Comparison of ENCODE assay signal across 15 cellular contexts in genomic region chr4:3613980-3614730, GRCh38.
DNase-seq lines count a peak whose midpoint lies in the region; ATAC-seq, FAIRE-seq and TF ChIP-seq lines count a peak whose summit lies in the region.
"Had no signal": no experiment of that assay in that cellular context is flagged by ENCODE, and none has a peak within 500 bp of the region (broad histone marks: within the 10 kb centered on the region; RNA-seq: fewer than 3 reads in every experiment).

No MANE protein-coding gene starts in this region.

- TF ChIP-seq RAD21 in SK-N-SH (IDR thresholded peaks at IDR 0.05; ENCODE audit: low read length) = peak; percentile 10; the same call in 1 of the 2 replicates

- H3K9me2 ChIP-seq in SK-N-SH = no peaks in the 10 kb centered on the region
- no peaks in the 10 kb centered on the region for H3K9me2 ChIP-seq in PC-3 (replicated peaks; ENCODE audit: low read length)

- intact Hi-C loops in MCF 10A (cut with micrococcal nuclease) (no loop called here), mammary epithelial cell (cut with micrococcal nuclease) (no loop called here), PC-3 (cut with micrococcal nuclease) (no loop called here)

- H3K27ac ChIP-seq in mammary epithelial cell (ENCODE audit: insufficient read depth, low read depth, low read length) (no peak overlapping the region), SK-N-SH (ENCODE audit: low read depth in 2 of 2, low read length in 1 of 2) (peak overlapping the region in 1 of 2 experiments; percentile 95; a peak in 2 of 4 replicates), PC-3 (ENCODE audit: low read length) (no peak overlapping the region)
- H3K27ac ChIP-seq: suprapubic skin had no signal

- FAIRE-seq in urothelium cell line (lab: Jason Lieb, UNC) = no peak
- FAIRE-seq: GM18507 had no signal

- POLR2A ChIA-PET in MCF 10A (lab: Yijun Ruan, JAX) = no interaction called here
- POLR2A ChIA-PET in SK-N-SH (lab: Yijun Ruan, JAX) = interaction anchor here (0.6 to 1.2 kb wide), 3 partner anchors 94 to 807 kb away, joined by 3 read pairs; no protein-coding TSS in a partner anchor
- POLR2A ChIA-PET in PC-3 (lab: Charles Lee; ENCODE audit: unreplicated experiment) = no interaction called here

- H3K79me2 ChIP-seq in mammary epithelial cell (ENCODE audit: insufficient read depth, low read length) = no peaks in the 10 kb centered on the region
- H3K79me2 ChIP-seq in SK-N-SH (ENCODE audit: insufficient read depth) = no peaks in the 10 kb centered on the region
- H3K79me2 ChIP-seq in PC-3 (ENCODE audit: low read length) = no peaks in the 10 kb centered on the region

- H3K4me3 Mint-ChIP-seq in MCF 10A (ENCODE audit: unreplicated experiment) = no peak overlapping the region
- H3K4me3 Mint-ChIP-seq in activated T-cell treated with anti-CD3 and anti-CD28 coated beads, Interleukin-2, amount 50 U/mL, for 24 hours = no peak overlapping the region
- H3K4me3 Mint-ChIP-seq: activated CD8-positive, alpha-beta memory T cell treated with anti-CD3 and anti-CD28 coated beads, Interleukin-2, amount 10 ng/mL, durations not matched to agents 7 days and 5 days had no signal

- H2AFZ ChIP-seq in mammary epithelial cell (ENCODE audit: low read depth, low read length) = no peak overlapping the region
- H2AFZ ChIP-seq in SK-N-SH (ENCODE audit: low read depth) = no peak overlapping the region
- no peak overlapping the region for H2AFZ ChIP-seq in PC-3 (ENCODE audit: low read length)

- H3K9ac ChIP-seq in mammary epithelial cell (ENCODE audit: insufficient read depth, low read length) (no peak overlapping the region), SK-N-SH (no peak overlapping the region), PC-3 (ENCODE audit: low read length) (no peak overlapping the region)

- H3F3A ChIP-seq in SK-N-SH (replicated peaks; ENCODE audit: insufficient read depth) (no peaks in the 10 kb centered on the region), PC-3 (ENCODE audit: low read length, unreplicated experiment) (no peaks in the 10 kb centered on the region)

- in situ Hi-C loops in mammary epithelial cell (cut with MboI; ENCODE audit: low sequenced_read_pairs in 2 of 2) = no loop called here

- H3K4me1 Mint-ChIP-seq in MCF 10A (ENCODE audit: insufficient read depth, unreplicated experiment) = peaks cover 8% of the 10 kb centered on the region
- H3K4me1 Mint-ChIP-seq in activated T-cell treated with anti-CD3 and anti-CD28 coated beads, Interleukin-2, amount 50 U/mL, for 24 hours (ENCODE audit: low read depth) = no peaks in the 10 kb centered on the region
- H3K4me1 Mint-ChIP-seq: activated CD8-positive, alpha-beta memory T cell treated with anti-CD3 and anti-CD28 coated beads, Interleukin-2, amount 10 ng/mL, durations not matched to agents 7 days and 5 days had no signal

- no peaks in the 10 kb centered on the region for H4K20me1 ChIP-seq in mammary epithelial cell (ENCODE audit: insufficient read depth, low read length)
- no peaks in the 10 kb centered on the region for H4K20me1 ChIP-seq in SK-N-SH (ENCODE audit: insufficient read depth)
- H4K20me1 ChIP-seq in PC-3 (ENCODE audit: low read length) = no peaks in the 10 kb centered on the region

- BruUV-seq in MCF 10A (replicated peaks; lab: Mats Ljungman, UMichigan) (no TSS peak), mammary epithelial cell (replicated peaks; lab: Mats Ljungman, UMichigan) (no TSS peak), PC-3 (replicated peaks; lab: Mats Ljungman, UMichigan) (no TSS peak)

- peak in 1 of 2 experiments; percentile 63; a peak in 2 of 4 replicates for TF ChIP-seq EP300 in SK-N-SH (IDR thresholded peaks at IDR 0.05; ENCODE audit: borderline replicate concordance in 1 of 2, low read depth in 1 of 2, low read length in 1 of 2)

- ATAC-seq in PC-3 = no peak
- ATAC-seq: activated CD8-positive, alpha-beta memory T cell treated with anti-CD3 and anti-CD28 coated beads, Interleukin-2, amount 10 ng/mL, durations not matched to agents 7 days and 5 days had no signal

- peak; percentile 58 for DNase-seq in MCF 10A (ENCODE audit: unreplicated experiment)
- DNase-seq in mammary epithelial cell = no peak
- peak; percentile 86 for DNase-seq in SK-N-SH
- DNase-seq in kidney tubule cell (ENCODE audit: low spot score) = peak; percentile 9
- peak; percentile 38 for DNase-seq in urothelium cell line (ENCODE audit: low spot score)
- no peak for DNase-seq in PC-3
- no peak for DNase-seq in NOMO-1 (lab: John Stamatoyannopoulos, UW; ENCODE audit: unreplicated experiment in 2 of 2)
- DNase-seq in activated T-cell treated with anti-CD3 and anti-CD28 coated beads, Interleukin-2, amount 50 U/mL, for 24 hours = no peak
- DNase-seq: 8988T; activated CD8-positive, alpha-beta memory T cell treated with anti-CD3 and anti-CD28 coated beads, Interleukin-2, amount 10 ng/mL, durations not matched to agents 7 days and 5 days; effector CD8-positive, alpha-beta T cell; NCI-H146; T-helper 9 cell had no signal

- H3K4me3 ChIP-seq in mammary epithelial cell (replicated peaks in 1 of 3; ENCODE audit: insufficient read depth in 1 of 3, low read depth in 2 of 3, low read length in 3 of 3) (no peak overlapping the region), SK-N-SH (ENCODE audit: low read depth in 2 of 2, low read length in 1 of 2) (no peak overlapping the region), PC-3 (ENCODE audit: low read length) (no peak overlapping the region)
- H3K4me3 ChIP-seq: suprapubic skin had no signal

- no peak overlapping the region for H3K27ac Mint-ChIP-seq in MCF 10A (ENCODE audit: low read depth, unreplicated experiment)
- H3K27ac Mint-ChIP-seq in activated T-cell treated with anti-CD3 and anti-CD28 coated beads, Interleukin-2, amount 50 U/mL, for 24 hours = no peak overlapping the region
- H3K27ac Mint-ChIP-seq: activated CD8-positive, alpha-beta memory T cell treated with anti-CD3 and anti-CD28 coated beads, Interleukin-2, amount 10 ng/mL, durations not matched to agents 7 days and 5 days had no signal

- H3K27me3 Mint-ChIP-seq in MCF 10A (ENCODE audit: insufficient read depth, unreplicated experiment) = peaks cover 16% of the 10 kb centered on the region
- H3K27me3 Mint-ChIP-seq in activated T-cell treated with anti-CD3 and anti-CD28 coated beads, Interleukin-2, amount 50 U/mL, for 24 hours = peaks cover 12% of the 10 kb centered on the region

- no peaks in the 10 kb centered on the region for H3K27me3 ChIP-seq in mammary epithelial cell (ENCODE audit: insufficient read depth, low read length)
- no peaks in the 10 kb centered on the region for H3K27me3 ChIP-seq in SK-N-SH (ENCODE audit: insufficient read depth)
- H3K27me3 ChIP-seq in PC-3 (ENCODE audit: low read length) = no peaks in the 10 kb centered on the region

- H3K36me3 ChIP-seq in mammary epithelial cell (ENCODE audit: insufficient read depth, low read length) (no peaks in the 10 kb centered on the region), SK-N-SH (replicated peaks in 1 of 2; ENCODE audit: control insufficient read depth in 1 of 2, insufficient read depth in 2 of 2, low read length in 1 of 2) (no peaks in the 10 kb centered on the region), PC-3 (ENCODE audit: low read depth, low read length) (no peaks in the 10 kb centered on the region)
- H3K36me3 ChIP-seq: suprapubic skin had no signal

- H3K4me2 ChIP-seq in mammary epithelial cell (ENCODE audit: insufficient read depth, low read depth, low read length) = no peak overlapping the region
- no peak overlapping the region for H3K4me2 ChIP-seq in SK-N-SH
- H3K4me2 ChIP-seq in PC-3 (ENCODE audit: low read length) = no peak overlapping the region

- H3K9me3 ChIP-seq in mammary epithelial cell (replicated peaks; ENCODE audit: insufficient read depth, low read length) (peaks cover 7% of the 10 kb centered on the region), SK-N-SH (no peaks in the 10 kb centered on the region), PC-3 (ENCODE audit: low read length) (no peaks in the 10 kb centered on the region)
- H3K9me3 ChIP-seq: suprapubic skin had no signal

- H3K4me1 ChIP-seq in mammary epithelial cell (ENCODE audit: insufficient read depth, low read length) = no peaks in the 10 kb centered on the region
- peaks cover 0 to 42% of the 10 kb centered on the region in 2 experiments; a peak in 1 of 4 replicates for H3K4me1 ChIP-seq in SK-N-SH (ENCODE audit: control insufficient read depth in 1 of 2, insufficient read depth in 2 of 2, low read depth in 1 of 2, low read length in 1 of 2)
- H3K4me1 ChIP-seq in PC-3 (ENCODE audit: insufficient read depth, low read length) = no peaks in the 10 kb centered on the region
- H3K4me1 ChIP-seq: suprapubic skin had no signal

- CTCF ChIA-PET in MCF 10A (lab: Yijun Ruan, JAX) = no interaction called here
- CTCF ChIA-PET in mammary epithelial cell (lab: Charles Lee; ENCODE audit: low non-redundant PET) = no interaction called here
- CTCF ChIA-PET in SK-N-SH (lab: Yijun Ruan, JAX) = interaction anchor here (0.9 kb wide), 1 partner anchor 94 kb away, joined by 3 read pairs; no protein-coding TSS in a partner anchor
- CTCF ChIA-PET in PC-3 (lab: Charles Lee) = no interaction called here

- TF ChIP-seq CTCF in MCF 10A (IDR thresholded peaks at IDR 0.05; ENCODE audit: unreplicated experiment) = no peak
- no peak for TF ChIP-seq CTCF in mammary epithelial cell (conservative IDR thresholded peaks at IDR 0.05 in 1 of 2, IDR thresholded peaks at IDR 0.05 in 1 of 2; ENCODE audit: extremely low read depth in 1 of 2, insufficient read depth in 1 of 2, low read depth in 1 of 2, low read length in 2 of 2)
- no peak for TF ChIP-seq CTCF in SK-N-SH (IDR thresholded peaks at IDR 0.05)
- TF ChIP-seq CTCF in PC-3 (conservative IDR thresholded peaks at IDR 0.05; ENCODE audit: low read depth, low read length) = no peak

- 20% methylated on average over 21 of the region's 24 CpGs for WGBS in mammary epithelial cell (ENCODE audit: low coverage, missing lambda C conversion rate)
- 7% methylated on average over 12 of the region's 24 CpGs for WGBS in SK-N-SH (ENCODE audit: low lambda C conversion rate)

- peaks cover 18% of the 10 kb centered on the region for H3K9me3 Mint-ChIP-seq in MCF 10A (ENCODE audit: unreplicated experiment)
- peaks cover 4% of the 10 kb centered on the region for H3K9me3 Mint-ChIP-seq in activated T-cell treated with anti-CD3 and anti-CD28 coated beads, Interleukin-2, amount 50 U/mL, for 24 hours

- dilution Hi-C loops in mammary epithelial cell (cut with HindIII; ENCODE audit: low sequenced_read_pairs) = no loop called here

- H3K36me3 Mint-ChIP-seq in MCF 10A (ENCODE audit: insufficient read depth, unreplicated experiment) = no peaks in the 10 kb centered on the region
- H3K36me3 Mint-ChIP-seq in activated T-cell treated with anti-CD3 and anti-CD28 coated beads, Interleukin-2, amount 50 U/mL, for 24 hours (ENCODE audit: low read depth) = no peaks in the 10 kb centered on the region
- H3K36me3 Mint-ChIP-seq: activated CD8-positive, alpha-beta memory T cell treated with anti-CD3 and anti-CD28 coated beads, Interleukin-2, amount 10 ng/mL, durations not matched to agents 7 days and 5 days had no signal

TF ChIP-seq in SK-N-SH, 30 proteins besides CTCF, POLR2A, EP300 and RAD21 (continues in another document):
- TF ChIP-seq JUND (IDR thresholded peaks at IDR 0.05) (no peak), TAF1 (IDR thresholded peaks at IDR 0.05; ENCODE audit: borderline replicate concordance, low read depth, low read length) (no peak), GATA2 (CRISPR knock-in tag; IDR thresholded peaks at IDR 0.05) (no peak), FOSL2 (IDR thresholded peaks at IDR 0.05; ENCODE audit: borderline replicate concordance, low read depth) (no peak), TEAD4 (IDR thresholded peaks at IDR 0.05; ENCODE audit: borderline replicate concordance, insufficient read depth) (no peak)

Comparison
In these comparisons a context has a peak if more than half of its experiments do, and no peak if none do; other contexts are left out.
1. DNase-seq: peak in MCF 10A (single experiment), SK-N-SH (single experiment), kidney tubule cell (single experiment) and urothelium cell line (single experiment); none in mammary epithelial cell (single experiment), PC-3 (single experiment), NOMO-1 (0 of 2) and activated T-cell treated with anti-CD3 and anti-CD28 coated beads, Interleukin-2, amount 50 U/mL, for 24 hours (single experiment).